Comparison of ENCODE assay signal across 12 cellular contexts in genomic region chr7:70178787-70179186, GRCh38.
DNase-seq lines count a peak whose midpoint lies in the region; ATAC-seq and TF ChIP-seq lines count a peak whose summit lies in the region.
"Had no signal": no experiment of that assay in that cellular context is flagged by ENCODE, and none has a peak within 500 bp of the region (broad histone marks: within the 10 kb centered on the region; RNA-seq: fewer than 3 reads in every experiment).

No MANE protein-coding gene starts in this region.

- TF ChIP-seq CTCF in RWPE1 (conservative IDR thresholded peaks at IDR 0.05; ENCODE audit: low read depth) (no peak), type B pancreatic cell (conservative IDR thresholded peaks at IDR 0.05) (no peak)

- peak in 2 of 3 experiments; percentile 8 to 58 for DNase-seq in NCI-H1417 (lab: John Stamatoyannopoulos, UW)
- no peak for DNase-seq in NCI-H1417 treated with DMSO at 0.1 percent for 48 hours (lab: John Stamatoyannopoulos, UW)
- DNase-seq in RWPE1 (ENCODE audit: low spot score): peak; percentile 15
- peak; percentile 23 for DNase-seq in iPS DF 19.7 (ENCODE audit: low read depth, low spot score)
- DNase-seq in type B pancreatic cell (ENCODE audit: extremely low spot score, unreplicated experiment): no peak
- DNase-seq in cerebellar nuclear complex (lab: John Stamatoyannopoulos, UW): no peak
- no peak for DNase-seq in CD8-positive, alpha-beta memory T cell
- DNase-seq: ACHN, kidney, NCI-H2227 treated with DMSO at 0.1 percent for 48 hours had no signal

- no peak overlapping the region for H3K4me3 ChIP-seq in CD8-positive, alpha-beta memory T cell (ENCODE audit: low read length)
- H3K4me3 ChIP-seq: SK-N-MC had no signal

- CTCF ChIA-PET in RWPE1 (lab: Yijun Ruan, JAX): no interaction called here
- CTCF ChIA-PET in CD8-positive, alpha-beta memory T cell (lab: Charles Lee): no interaction called here

- ATAC-seq in HG03520 (IDR thresholded peaks at IDR 0.05; ENCODE audit: unreplicated experiment): no peak

- no peak overlapping the region for H3K27ac Mint-ChIP-seq in type B pancreatic cell
- no peak overlapping the region for H3K27ac Mint-ChIP-seq in CD8-positive, alpha-beta memory T cell

- no peaks in the 10 kb centered on the region for H3K9me3 Mint-ChIP-seq in type B pancreatic cell
- H3K9me3 Mint-ChIP-seq in CD8-positive, alpha-beta memory T cell: no peaks in the 10 kb centered on the region

- no peaks in the 10 kb centered on the region for H3K36me3 ChIP-seq in CD8-positive, alpha-beta memory T cell (ENCODE audit: insufficient read depth, low read length)

- POLR2A ChIA-PET in RWPE1 (lab: Yijun Ruan, JAX; ENCODE audit: low non-redundant PET): no interaction called here
- POLR2A ChIA-PET in CD8-positive, alpha-beta memory T cell (lab: Charles Lee): no interaction called here

- H3K4me3 Mint-ChIP-seq in type B pancreatic cell: peak overlapping the region; percentile 31
- peak overlapping the region in 1 of 7 donors; percentile 10 for H3K4me3 Mint-ChIP-seq in CD8-positive, alpha-beta memory T cell

- peaks cover 22% of the 10 kb centered on the region for H3K4me1 Mint-ChIP-seq in type B pancreatic cell (ENCODE audit: unreplicated experiment)
- peaks cover 8 to 20% (median 20%) of the 10 kb centered on the region in 3 donors for H3K4me1 Mint-ChIP-seq in CD8-positive, alpha-beta memory T cell

- peaks cover 20% of the 10 kb centered on the region for H3K36me3 Mint-ChIP-seq in type B pancreatic cell
- peaks cover 0 to 3% (median 0%) of the 10 kb centered on the region in 3 donors for H3K36me3 Mint-ChIP-seq in CD8-positive, alpha-beta memory T cell

- H3K4me1 ChIP-seq in CD8-positive, alpha-beta memory T cell (ENCODE audit: insufficient read depth, low read length): no peaks in the 10 kb centered on the region

- H3K9me3 ChIP-seq in CD8-positive, alpha-beta memory T cell (ENCODE audit: low read length): no peaks in the 10 kb centered on the region

- no peaks in the 10 kb centered on the region for H3K27me3 ChIP-seq in CD8-positive, alpha-beta memory T cell (ENCODE audit: insufficient read depth, low read length, poor library complexity, severe bottlenecking)

- no peak overlapping the region for H3K27ac ChIP-seq in RWPE1
- no peak overlapping the region for H3K27ac ChIP-seq in CD8-positive, alpha-beta memory T cell (ENCODE audit: low read depth, low read length)
- H3K27ac ChIP-seq: SK-N-MC had no signal

- H3K27me3 Mint-ChIP-seq in type B pancreatic cell: no peaks in the 10 kb centered on the region
- peaks cover 9 to 21% of the 10 kb centered on the region in 2 donors for H3K27me3 Mint-ChIP-seq in CD8-positive, alpha-beta memory T cell

Comparison
In these comparisons a context has a peak if more than half of its experiments do, and no peak if none do; other contexts are left out.
1. DNase-seq: peak in NCI-H1417 (2 of 3), RWPE1 (single experiment) and iPS DF 19.7 (single experiment); none in NCI-H1417 treated with DMSO at 0.1 percent for 48 hours (single experiment), type B pancreatic cell (single experiment), cerebellar nuclear complex (0 of 2) and CD8-positive, alpha-beta memory T cell (0 of 5).